In genomic region chr2:177268901-177269300, GRCh38 we compare ENCODE assay signal across 25 cellular contexts.
"Had no signal": no experiment of that assay in that cellular context is flagged by ENCODE, and none has a peak within 500 bp of the region (broad histone marks: within the 10 kb centered on the region; RNA-seq: fewer than 3 reads in every experiment).

No MANE protein-coding gene starts in this region.

- H3K9me3 ChIP-seq: colonic mucosa, ovary, psoas muscle, spleen, suprapubic skin, transverse colon, upper lobe of right lung, uterus had no signal

- H3K4me3 ChIP-seq: colonic mucosa, lung, ovary, psoas muscle, skin epidermis, spleen, suprapubic skin, transverse colon, upper lobe of right lung, uterus had no signal

- ATAC-seq: left lobe of liver; natural killer cell; psoas muscle; right cardiac atrium; stimulated activated naive B cell treated with anti-CD40 and anti-IgM and Interleukin-4, amounts not matched to agents 10 μg/mL and 1 μg/mL and 100 μg/mL, for 72 hours; upper lobe of right lung had no signal

- H3K36me3 Mint-ChIP-seq: memory B cell; natural killer cell; stimulated activated naive B cell treated with anti-CD40 and anti-IgM and Interleukin-4, amounts not matched to agents 10 μg/mL and 1 μg/mL and 100 μg/mL, for 72 hours had no signal

- FAIRE-seq: frontal cortex, kidney had no signal

- H3K27ac Mint-ChIP-seq: dendritic cell treated with granulocyte-macrophage colony-stimulating factor and Interleukin-4, amounts not matched to agents 40 ng/mL and 50 ng/mL, for 4 days; endodermal cell; memory B cell; natural killer cell; stimulated activated naive B cell treated with anti-CD40 and anti-IgM and Interleukin-4, amounts not matched to agents 10 μg/mL and 1 μg/mL and 100 μg/mL, for 72 hours; stimulated activated naive CD8-positive, alpha-beta T cell treated with anti-CD3 and anti-CD28 coated beads, Interleukin-15, Interleukin-2, amounts not matched to agents 100 ng/mL and 50 ng/mL, for 24 hours had no signal

- H3K36me3 ChIP-seq: colonic mucosa, ovary, spleen, suprapubic skin, transverse colon, upper lobe of right lung, uterus had no signal

- H3K9me3 Mint-ChIP-seq: dendritic cell treated with granulocyte-macrophage colony-stimulating factor and Interleukin-4, amounts not matched to agents 40 ng/mL and 50 ng/mL, for 4 days; endodermal cell; memory B cell; natural killer cell; stimulated activated naive B cell treated with anti-CD40 and anti-IgM and Interleukin-4, amounts not matched to agents 10 μg/mL and 1 μg/mL and 100 μg/mL, for 72 hours; stimulated activated naive CD8-positive, alpha-beta T cell treated with anti-CD3 and anti-CD28 coated beads, Interleukin-15, Interleukin-2, amounts not matched to agents 100 ng/mL and 50 ng/mL, for 24 hours had no signal

- H3K27ac ChIP-seq: colonic mucosa, psoas muscle, spleen, suprapubic skin, transverse colon, upper lobe of right lung had no signal

- H3K27me3 ChIP-seq: colonic mucosa, ovary, spleen, suprapubic skin, transverse colon, upper lobe of right lung, uterus had no signal

- DNase-seq: effector CD8-positive, alpha-beta T cell; endodermal cell; erythroblast; kidney; natural killer cell; occipital lobe; ovary; posterior cingulate gyrus; psoas muscle; right cardiac atrium; spleen; stimulated activated CD4-positive, alpha-beta T cell treated with anti-CD3 and anti-CD28 coated beads, Interleukin-4, amount 100 ng/mL, for 4 hours; stimulated activated naive B cell treated with anti-CD40 and anti-IgM and Interleukin-4, amounts not matched to agents 10 μg/mL and 1 μg/mL and 100 μg/mL, for 72 hours; transverse colon; upper lobe of right lung; uterus had no signal

- H3K4me3 Mint-ChIP-seq: dendritic cell treated with granulocyte-macrophage colony-stimulating factor and Interleukin-4, amounts not matched to agents 40 ng/mL and 50 ng/mL, for 4 days; endodermal cell; memory B cell; natural killer cell; stimulated activated naive B cell treated with anti-CD40 and anti-IgM and Interleukin-4, amounts not matched to agents 10 μg/mL and 1 μg/mL and 100 μg/mL, for 72 hours; stimulated activated naive CD8-positive, alpha-beta T cell treated with anti-CD3 and anti-CD28 coated beads, Interleukin-15, Interleukin-2, amounts not matched to agents 100 ng/mL and 50 ng/mL, for 24 hours had no signal

- H3K27me3 Mint-ChIP-seq: dendritic cell treated with granulocyte-macrophage colony-stimulating factor and Interleukin-4, amounts not matched to agents 40 ng/mL and 50 ng/mL, for 4 days; memory B cell; stimulated activated naive B cell treated with anti-CD40 and anti-IgM and Interleukin-4, amounts not matched to agents 10 μg/mL and 1 μg/mL and 100 μg/mL, for 72 hours; stimulated activated naive CD8-positive, alpha-beta T cell treated with anti-CD3 and anti-CD28 coated beads, Interleukin-15, Interleukin-2, amounts not matched to agents 100 ng/mL and 50 ng/mL, for 24 hours had no signal
